In genomic region chr1:24915819-24916602, GRCh38 we compare ENCODE assay signal across 15 cellular contexts. TPM values are rescaled to one million over a fixed set of nuclear protein-coding genes. Genes with fewer than 3 reads are reported as not detected.
A peak's percentile ranks its signal among the peaks of the same experiment; 100 is the strongest.
DNase-seq lines count a peak whose midpoint lies in the region; ATAC-seq, FAIRE-seq and TF ChIP-seq lines count a peak whose summit lies in the region.
"Had no signal": no experiment of that assay in that cellular context is flagged by ENCODE, and none has a peak within 500 bp of the region (broad histone marks: within the 10 kb centered on the region; RNA-seq: fewer than 3 reads in every experiment).

No MANE protein-coding gene starts in this region.

- no peaks in the 10 kb centered on the region for H3K36me3 Mint-ChIP-seq in nephron progenitor cell (ENCODE audit: low read depth)

- H3K4me1 ChIP-seq in NT2/D1 (ENCODE audit: insufficient read depth, insufficient read length): peaks cover 31% of the 10 kb centered on the region
- peaks cover 44% of the 10 kb centered on the region for H3K4me1 ChIP-seq in GM12878 (ENCODE audit: control insufficient read depth, insufficient read depth, low read length)

- H3K9me3 ChIP-seq in NT2/D1 (ENCODE audit: insufficient read depth, low read length) (no peaks in the 10 kb centered on the region), GM12878 (replicated peaks; ENCODE audit: control insufficient read depth, insufficient read depth, low read length) (no peaks in the 10 kb centered on the region)

- TF ChIP-seq EP300 in GM12878 (IDR thresholded peaks at IDR 0.05; ENCODE audit: borderline replicate concordance in 1 of 2, control insufficient read depth in 1 of 2, low read depth in 2 of 2, low read length in 2 of 2): 0 out of 4 replicates have a peak, but pooled peaks of 1 of the 2 experiments have one; percentile 15

- no peaks in the 10 kb centered on the region for H3K9me3 Mint-ChIP-seq in nephron progenitor cell

- H3K36me3 ChIP-seq in NT2/D1 (ENCODE audit: insufficient read depth, insufficient read length, low read length) (peaks cover 89% of the 10 kb centered on the region), GM12878 (ENCODE audit: control insufficient read depth in 2 of 2, insufficient read depth in 2 of 2, low read length in 1 of 2) (peaks cover 59 to 81% of the 10 kb centered on the region in 2 experiments)

- peaks cover 32% of the 10 kb centered on the region for H3K27me3 Mint-ChIP-seq in nephron progenitor cell (ENCODE audit: low read depth, poor library complexity)

- H3K4me2 ChIP-seq in GM12878 (ENCODE audit: control insufficient read depth, insufficient read depth): no peak overlapping the region; the same call in 1 of the 2 replicates

- peak overlapping the region; percentile 13 for H3K9ac ChIP-seq in NT2/D1 (ENCODE audit: insufficient read length, low read depth)
- no peak overlapping the region; the same call in 1 of the 2 replicates for H3K9ac ChIP-seq in GM12878 (ENCODE audit: control insufficient read depth, insufficient read depth, low read length)

- 37% methylated on average over 21 of the region's 21 CpGs for WGBS in GM12878 (ENCODE audit: insufficient coverage, insufficient replicate concordance, low lambda C conversion rate, missing lambda C conversion rate)

- no peak for FAIRE-seq in GM12878 (lab: Jason Lieb, UNC)

- ATAC-seq in GM12878 (peak; percentile 73), HG03439 (IDR thresholded peaks at IDR 0.05; ENCODE audit: unreplicated experiment) (no peak)

- intact Hi-C loops in GM12878 (cut with micrococcal nuclease; ENCODE audit: unreplicated experiment): no loop called here

- DNase-seq in NT2/D1 (ENCODE audit: low read depth, low spot score) (no peak), GM12878 (ENCODE audit: low read depth, low spot score) (no peak), nephron progenitor cell (peak; percentile 46), RKO (ENCODE audit: low spot score) (no peak), middle frontal gyrus (ENCODE audit: extremely low spot score, low spot score) (no peak), hepatic stellate cell (ENCODE audit: low spot score) (no peak)
- DNase-seq: activated CD4-positive, alpha-beta T cell treated with anti-CD3 and anti-CD28 coated beads, Interleukin-2, amount 50 U/mL, for 4 hours; DND-41; MM.1S; NCI-H2029 treated with DMSO at 0.1 percent for 48 hours; T-helper 9 cell had no signal

- RAD21 ChIA-PET in GM12878 (lab: Charles Lee; ENCODE audit: unreplicated experiment): no interaction called here

- in situ Hi-C loops in GM12878 (cut with MboI): no loop called here

- peak overlapping the region; percentile 23; the same call in 1 of the 2 replicates for H3K27ac ChIP-seq in GM12878 (ENCODE audit: control insufficient read depth, insufficient read depth)
- H3K27ac ChIP-seq: C4-2B had no signal

- H3K4me3 ChIP-seq in NT2/D1 (ENCODE audit: insufficient read length, low read depth): no peak overlapping the region
- H3K4me3 ChIP-seq in GM12878: no peak overlapping the region

- no peak for TF ChIP-seq CTCF in GM12878 (IDR thresholded peaks at IDR 0.05 in 2 of 3, conservative IDR thresholded peaks at IDR 0.05 in 1 of 3; ENCODE audit: control insufficient read depth in 2 of 3, extremely low read depth in 1 of 3, insufficient read depth in 1 of 3, low read depth in 3 of 3, low read length in 3 of 3)
- no peak for TF ChIP-seq CTCF in nephron progenitor cell (IDR thresholded peaks at IDR 0.05)

- TF ChIP-seq RAD21 in GM12878 (IDR thresholded peaks at IDR 0.05; ENCODE audit: insufficient read depth, low read depth, low read length): no peak

- TF ChIP-seq POLR2A in GM19193 (IDR thresholded peaks at IDR 0.05; ENCODE audit: extremely low read depth, insufficient read depth, insufficient read length): peak; percentile 12
- TF ChIP-seq POLR2A in GM12878 (IDR thresholded peaks at IDR 0.05; ENCODE audit: low read depth, low read length): peak; percentile 52

- SMC1A ChIA-PET in GM12878 (lab: Charles Lee; ENCODE audit: uncharacterized antibody, unreplicated experiment): interaction anchor here (1.0 kb wide), 1 partner anchor 67 kb away, joined by 3 read pairs; no protein-coding TSS in a partner anchor

- H3K79me2 ChIP-seq in GM12878 (ENCODE audit: control insufficient read depth, insufficient read depth, low read length): peaks cover 63% of the 10 kb centered on the region

- no peak overlapping the region for H3K27ac Mint-ChIP-seq in nephron progenitor cell
- H3K27ac Mint-ChIP-seq: progenitor cell of endocrine pancreas had no signal

- H3K4me1 Mint-ChIP-seq in nephron progenitor cell: peaks cover 70% of the 10 kb centered on the region

- H2AFZ ChIP-seq in GM12878 (ENCODE audit: control insufficient read depth, low read depth, low read length): no peak overlapping the region

- CTCF ChIA-PET in GM12878 (lab: Yijun Ruan, JAX): no interaction called here

- H3K4me3 Mint-ChIP-seq in nephron progenitor cell: no peak overlapping the region

- peaks cover 39% of the 10 kb centered on the region for H4K20me1 ChIP-seq in GM12878 (ENCODE audit: control insufficient read depth, insufficient read depth)

- BruUV-seq in GM12878 (replicated peaks; lab: Mats Ljungman, UMichigan): no TSS peak

- POLR2A ChIA-PET in GM12878 (lab: Charles Lee): no interaction called here

- H3K27me3 ChIP-seq in NT2/D1 (ENCODE audit: insufficient read depth, insufficient read length) (no peaks in the 10 kb centered on the region), GM12878 (replicated peaks in 1 of 2; ENCODE audit: control insufficient read depth in 2 of 2, insufficient read depth in 2 of 2, low read length in 1 of 2) (no peaks in the 10 kb centered on the region)

TF ChIP-seq in GM12878, 131 proteins besides CTCF, POLR2A, EP300 and RAD21 (continues in another document):
- TF ChIP-seq POLR2AphosphoS2 (IDR thresholded peaks at IDR 0.05; ENCODE audit: low read depth, low read length): 0 out of 2 replicates have a peak, but pooled peaks have one; percentile 16
- TF ChIP-seq SMARCA5 (IDR thresholded peaks at IDR 0.05): no peak
- no peak for TF ChIP-seq MEF2A (IDR thresholded peaks at IDR 0.05; ENCODE audit: insufficient read depth, low read depth, low read length)
- no peak for TF ChIP-seq BMI1 (IDR thresholded peaks at IDR 0.05; ENCODE audit: borderline replicate concordance)
- no peak for TF ChIP-seq PAX8 (IDR thresholded peaks at IDR 0.05)
- 0 out of 2 replicates have a peak, but pooled peaks have one; percentile 29 for TF ChIP-seq GATAD2B (conservative IDR thresholded peaks at IDR 0.05; ENCODE audit: low read depth)
- no peak for TF ChIP-seq ZNF207 (IDR thresholded peaks at IDR 0.05; ENCODE audit: borderline replicate concordance)
- no peak for TF ChIP-seq CREM (IDR thresholded peaks at IDR 0.05; ENCODE audit: low read depth)
- no peak for TF ChIP-seq IKZF2 (IDR thresholded peaks at IDR 0.05)
- TF ChIP-seq, protein P1, sequence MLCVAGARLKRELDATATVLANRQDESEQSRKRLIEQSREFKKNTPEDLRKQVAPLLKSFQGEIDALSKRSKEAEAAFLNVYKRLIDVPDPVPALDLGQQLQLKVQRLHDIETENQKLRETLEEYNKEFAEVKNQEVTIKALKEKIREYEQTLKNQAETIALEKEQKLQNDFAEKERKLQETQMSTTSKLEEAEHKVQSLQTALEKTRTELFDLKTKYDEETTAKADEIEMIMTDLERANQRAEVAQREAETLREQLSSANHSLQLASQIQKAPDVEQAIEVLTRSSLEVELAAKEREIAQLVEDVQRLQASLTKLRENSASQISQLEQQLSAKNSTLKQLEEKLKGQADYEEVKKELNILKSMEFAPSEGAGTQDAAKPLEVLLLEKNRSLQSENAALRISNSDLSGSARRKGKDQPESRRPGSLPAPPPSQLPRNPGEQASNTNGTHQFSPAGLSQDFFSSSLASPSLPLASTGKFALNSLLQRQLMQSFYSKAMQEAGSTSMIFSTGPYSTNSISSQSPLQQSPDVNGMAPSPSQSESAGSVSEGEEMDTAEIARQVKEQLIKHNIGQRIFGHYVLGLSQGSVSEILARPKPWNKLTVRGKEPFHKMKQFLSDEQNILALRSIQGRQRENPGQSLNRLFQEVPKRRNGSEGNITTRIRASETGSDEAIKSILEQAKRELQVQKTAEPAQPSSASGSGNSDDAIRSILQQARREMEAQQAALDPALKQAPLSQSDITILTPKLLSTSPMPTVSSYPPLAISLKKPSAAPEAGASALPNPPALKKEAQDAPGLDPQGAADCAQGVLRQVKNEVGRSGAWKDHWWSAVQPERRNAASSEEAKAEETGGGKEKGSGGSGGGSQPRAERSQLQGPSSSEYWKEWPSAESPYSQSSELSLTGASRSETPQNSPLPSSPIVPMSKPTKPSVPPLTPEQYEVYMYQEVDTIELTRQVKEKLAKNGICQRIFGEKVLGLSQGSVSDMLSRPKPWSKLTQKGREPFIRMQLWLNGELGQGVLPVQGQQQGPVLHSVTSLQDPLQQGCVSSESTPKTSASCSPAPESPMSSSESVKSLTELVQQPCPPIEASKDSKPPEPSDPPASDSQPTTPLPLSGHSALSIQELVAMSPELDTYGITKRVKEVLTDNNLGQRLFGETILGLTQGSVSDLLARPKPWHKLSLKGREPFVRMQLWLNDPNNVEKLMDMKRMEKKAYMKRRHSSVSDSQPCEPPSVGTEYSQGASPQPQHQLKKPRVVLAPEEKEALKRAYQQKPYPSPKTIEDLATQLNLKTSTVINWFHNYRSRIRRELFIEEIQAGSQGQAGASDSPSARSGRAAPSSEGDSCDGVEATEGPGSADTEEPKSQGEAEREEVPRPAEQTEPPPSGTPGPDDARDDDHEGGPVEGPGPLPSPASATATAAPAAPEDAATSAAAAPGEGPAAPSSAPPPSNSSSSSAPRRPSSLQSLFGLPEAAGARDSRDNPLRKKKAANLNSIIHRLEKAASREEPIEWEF (IDR thresholded peaks at IDR 0.05; ENCODE audit: insufficient replicate concordance, low read depth, low read length): no peak
- TF ChIP-seq DPF2 (IDR thresholded peaks at IDR 0.05): 0 out of 2 replicates have a peak, but pooled peaks have one; percentile 22

RNA-seq across cellular contexts. Expression of gene RUNX3, which starts 14.1 kb away (rescaled TPM):
- 101 and 106 TPM in 2 replicates for total RNA-seq in GM12878 (2013; cell fraction: nucleolus; rRNA removed)
- total RNA-seq in GM12878 (2014; rRNA removed) (25.8 and 33.5 TPM in 2 replicates), GM12878 (2014; rRNA removed; fragmentation: Illumina TruSeq; extraction: Trizol) (18.4 and 19.0 TPM in 2 replicates), GM12878 (2021) (148 and 151 TPM in 2 replicates)
- polyA plus RNA-seq in GM12878 (2011; ENCODE audit: low read depth): 44.1 TPM
- polyA plus RNA-seq in GM12878 (2011; rRNA removed) (15.0 and 25.8 TPM in 2 replicates), GM12878 (2014; fragmentation: Illumina TruSeq; extraction: Trizol) (48.8 and 61.7 TPM in 2 replicates), GM12878 (2014; fragmentation: Nextera tagmentation; extraction: Ambion mirVana) (10 to 100 TPM; 21.6 to 26.3 TPM), GM12878 (2014; rRNA removed) (64.7 and 79.6 TPM in 2 replicates), GM12878 (2016; fragmentation: Nextera tagmentation; extraction: Ambion mirVana) (10 to 100 TPM; 29.3 to 34.0 TPM)
- polyA plus RNA-seq in GM12878 (2011; cell fraction: cytosol; rRNA removed): 45.6 and 51.9 TPM in 2 replicates
- 72.8 and 112 TPM in 2 replicates for polyA plus RNA-seq in GM12878 (2011; cell fraction: nucleus; rRNA removed)
- 91.6 and 104 TPM in 2 replicates for polyA plus RNA-seq in GM12878 (2012)
- 20.0 and 31.7 TPM in 2 replicates for polyA minus RNA-seq in GM12878 (2011; rRNA and poly(A)+ RNA removed)
- polyA minus RNA-seq in GM12878 (2011; cell fraction: cytosol; rRNA and poly(A)+ RNA removed): 30.6 and 47.6 TPM in 2 replicates
- polyA minus RNA-seq in GM12878 (2011; cell fraction: nucleus; rRNA and poly(A)+ RNA removed): 30.8 and 46.2 TPM in 2 replicates
- total RNA-seq: progenitor cell of endocrine pancreas had no signal
